ENCODE assay signal across 18 cellular contexts in the genomic region with DNA sequence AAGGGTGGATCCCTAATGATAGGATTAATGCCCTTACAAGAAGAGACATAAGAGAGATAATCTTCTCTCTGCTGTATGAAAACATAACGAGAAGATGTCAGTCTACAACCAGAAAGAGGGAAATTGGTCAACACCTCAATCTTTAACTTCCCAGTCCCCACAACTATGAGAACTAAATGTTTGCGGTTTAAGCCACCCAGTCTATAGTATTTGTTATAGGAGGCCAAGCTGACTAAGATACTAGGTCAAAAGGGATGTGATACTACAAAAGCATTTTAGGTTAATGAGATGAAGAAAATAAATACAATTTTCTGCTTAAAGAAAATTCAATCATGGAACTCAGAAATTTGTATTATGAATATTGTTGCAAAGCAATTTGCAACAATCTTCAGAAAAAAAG. TPM values are rescaled to one million over a fixed set of nuclear protein-coding genes. Genes with fewer than 3 reads are reported as not detected.
DNase-seq lines count a peak whose midpoint lies in the region; ATAC-seq, FAIRE-seq and TF ChIP-seq lines count a peak whose summit lies in the region.
"Had no signal": no experiment of that assay in that cellular context is flagged by ENCODE, and none has a peak within 500 bp of the region (broad histone marks: within the 10 kb centered on the region; RNA-seq: fewer than 3 reads in every experiment).

No MANE protein-coding gene starts in this region.

- H3K36me3 ChIP-seq in OCI-LY3 (replicated peaks; ENCODE audit: low read depth, low read length) (peaks cover 12% of the 10 kb centered on the region), spleen (no peaks in the 10 kb centered on the region)
- H3K36me3 ChIP-seq: BE2C had no signal

- peaks cover 36% of the 10 kb centered on the region for H3K4me1 Mint-ChIP-seq in mesothelial cell of epicardium

- H3K4me2 ChIP-seq in A549, result no peak overlapping the region
- H3K4me2 ChIP-seq in OCI-LY3 (ENCODE audit: low read length), result peak overlapping the region; percentile 71
- H3K4me2 ChIP-seq: GM23338 had no signal

- H3K79me2 ChIP-seq in OCI-LY3 (ENCODE audit: low read length), result no peaks in the 10 kb centered on the region

- H3K4me1 ChIP-seq in A549 (no peaks in the 10 kb centered on the region), OCI-LY3 (ENCODE audit: low read length) (peaks cover 60% of the 10 kb centered on the region), spleen (peaks cover 0 to 4% (median 0%) of the 10 kb centered on the region in 6 donors)
- H3K4me1 ChIP-seq: BE2C had no signal

- CTCF ChIA-PET in A549 (lab: Yijun Ruan, JAX), result no interaction called here

- FAIRE-seq in A549 (lab: Jason Lieb, UNC), result peak; percentile 32
- FAIRE-seq: A204.1, GM12878 had no signal

- no peak overlapping the region for H2AFZ ChIP-seq in OCI-LY3 (ENCODE audit: low read depth, low read length)
- H2AFZ ChIP-seq: GM23338 had no signal

- TF ChIP-seq RAD21 in A549 (conservative IDR thresholded peaks at IDR 0.05 in 1 of 2, IDR thresholded peaks at IDR 0.05 in 1 of 2), result no peak

- H3K27ac ChIP-seq in A549, result no peak overlapping the region
- 0 out of 2 replicates have a peak overlapping the region, but pooled peaks have one; percentile 30 for H3K27ac ChIP-seq in OCI-LY3 (ENCODE audit: low read length)
- no peak overlapping the region for H3K27ac ChIP-seq in spleen
- H3K27ac ChIP-seq: C4-2B had no signal

- H3K9me3 ChIP-seq in A549 (no peaks in the 10 kb centered on the region), OCI-LY3 (ENCODE audit: insufficient read depth, low read length) (peaks cover 6% of the 10 kb centered on the region; the same call in 1 of the 2 replicates), spleen (no peaks in the 10 kb centered on the region)
- H3K9me3 ChIP-seq: BE2C had no signal

- TF ChIP-seq POLR2A in A549 (IDR thresholded peaks at IDR 0.05; ENCODE audit: low read length) (no peak), spleen (IDR thresholded peaks at IDR 0.05) (no peak)

- H3K4me3 ChIP-seq in A549, result no peak overlapping the region
- no peak overlapping the region for H3K4me3 ChIP-seq in OCI-LY3 (ENCODE audit: low read length)
- no peak overlapping the region for H3K4me3 ChIP-seq in spleen
- H3K4me3 ChIP-seq: GM12878, GM23338 had no signal

- peaks cover 3% of the 10 kb centered on the region for H3K36me3 Mint-ChIP-seq in mesothelial cell of epicardium
- H3K36me3 Mint-ChIP-seq: CD4-positive, alpha-beta memory T cell had no signal

- no peaks in the 10 kb centered on the region for H4K20me1 ChIP-seq in OCI-LY3 (ENCODE audit: insufficient read depth, low read length)

- H3K9ac ChIP-seq in OCI-LY3 (ENCODE audit: low read length), result no peak overlapping the region

- TF ChIP-seq CTCF in A549 (IDR thresholded peaks at IDR 0.05) (no peak), OCI-LY3 (IDR thresholded peaks at IDR 0.05; ENCODE audit: low read depth, low read length) (no peak), mesothelial cell of epicardium (IDR thresholded peaks at IDR 0.05; ENCODE audit: unreplicated experiment) (no peak), spleen (IDR thresholded peaks at IDR 0.05 in 8 of 11, conservative IDR thresholded peaks at IDR 0.05 in 3 of 11) (no peak)

- no peak overlapping the region for H3K4me3 Mint-ChIP-seq in mesothelial cell of epicardium
- H3K4me3 Mint-ChIP-seq: CD4-positive, alpha-beta memory T cell; GM23338 had no signal

- DNase-seq in A549 (ENCODE audit: low read depth in 1 of 2, low spot score in 1 of 2) (no peak), mesothelial cell of epicardium (ENCODE audit: low spot score in 2 of 2, unreplicated experiment in 2 of 2) (no peak), spleen (no peak)
- DNase-seq: BE2C; CD4-positive, alpha-beta memory T cell; DMS79; H7; IMR-90 had no signal

- peaks cover 8% of the 10 kb centered on the region for H3K9me3 Mint-ChIP-seq in mesothelial cell of epicardium
- H3K9me3 Mint-ChIP-seq: CD4-positive, alpha-beta memory T cell had no signal

- no peak for TF ChIP-seq EP300 in A549 (IDR thresholded peaks at IDR 0.05)

- no peak for ATAC-seq in A549
- peak; percentile 68 for ATAC-seq in GM18511 (IDR thresholded peaks at IDR 0.05; ENCODE audit: unreplicated experiment)
- no peak for ATAC-seq in GM21367 (IDR thresholded peaks at IDR 0.05; ENCODE audit: unreplicated experiment)
- ATAC-seq in GM21786 (IDR thresholded peaks at IDR 0.05; ENCODE audit: unreplicated experiment), result no peak
- ATAC-seq: GM23338 had no signal

- 25% methylated on average over 2 of the region's 2 CpGs for WGBS in A549 (ENCODE audit: missing lambda C conversion rate)
- WGBS in spleen, 5 donors, result 64 to 91% (median 72%) methylated on average over 2 of the region's 2 CpGs

- H3K27me3 ChIP-seq in OCI-LY3 (ENCODE audit: low read depth, low read length) (no peaks in the 10 kb centered on the region), spleen (replicated peaks in 1 of 7) (peaks cover 0 to 14% (median 0%) of the 10 kb centered on the region in 7 donors)
- H3K27me3 ChIP-seq: BE2C had no signal

- POLR2A ChIA-PET in A549 (lab: Yijun Ruan, JAX), result no interaction called here

- intact Hi-C loops in spleen (cut with DNase I; ENCODE audit: low total_unique reads), result no loop called here

- no peaks in the 10 kb centered on the region for H3K27me3 Mint-ChIP-seq in mesothelial cell of epicardium (ENCODE audit: low read depth)

- peak overlapping the region; percentile 62 for H3K27ac Mint-ChIP-seq in mesothelial cell of epicardium
- H3K27ac Mint-ChIP-seq: CD4-positive, alpha-beta memory T cell; GM23338 had no signal

TF ChIP-seq in A549, 52 proteins besides CTCF, POLR2A, EP300 and RAD21:
- TF ChIP-seq KDM1A (IDR thresholded peaks at IDR 0.05; ENCODE audit: low read depth) (no peak), SREBF2 (IDR thresholded peaks at IDR 0.05) (no peak), ZFP36 (IDR thresholded peaks at IDR 0.05; ENCODE audit: borderline replicate concordance, partially characterized antibody) (no peak), BHLHE40 (IDR thresholded peaks at IDR 0.05; ENCODE audit: low read depth, low read length) (no peak), NR3C1 (IDR thresholded peaks at IDR 0.05) (no peak), ZC3H11A (IDR thresholded peaks at IDR 0.05) (no peak), ELK1 (IDR thresholded peaks at IDR 0.05; ENCODE audit: low read depth, low read length) (no peak), JUNB (IDR thresholded peaks at IDR 0.05) (no peak)
- TF ChIP-seq, protein P1, sequence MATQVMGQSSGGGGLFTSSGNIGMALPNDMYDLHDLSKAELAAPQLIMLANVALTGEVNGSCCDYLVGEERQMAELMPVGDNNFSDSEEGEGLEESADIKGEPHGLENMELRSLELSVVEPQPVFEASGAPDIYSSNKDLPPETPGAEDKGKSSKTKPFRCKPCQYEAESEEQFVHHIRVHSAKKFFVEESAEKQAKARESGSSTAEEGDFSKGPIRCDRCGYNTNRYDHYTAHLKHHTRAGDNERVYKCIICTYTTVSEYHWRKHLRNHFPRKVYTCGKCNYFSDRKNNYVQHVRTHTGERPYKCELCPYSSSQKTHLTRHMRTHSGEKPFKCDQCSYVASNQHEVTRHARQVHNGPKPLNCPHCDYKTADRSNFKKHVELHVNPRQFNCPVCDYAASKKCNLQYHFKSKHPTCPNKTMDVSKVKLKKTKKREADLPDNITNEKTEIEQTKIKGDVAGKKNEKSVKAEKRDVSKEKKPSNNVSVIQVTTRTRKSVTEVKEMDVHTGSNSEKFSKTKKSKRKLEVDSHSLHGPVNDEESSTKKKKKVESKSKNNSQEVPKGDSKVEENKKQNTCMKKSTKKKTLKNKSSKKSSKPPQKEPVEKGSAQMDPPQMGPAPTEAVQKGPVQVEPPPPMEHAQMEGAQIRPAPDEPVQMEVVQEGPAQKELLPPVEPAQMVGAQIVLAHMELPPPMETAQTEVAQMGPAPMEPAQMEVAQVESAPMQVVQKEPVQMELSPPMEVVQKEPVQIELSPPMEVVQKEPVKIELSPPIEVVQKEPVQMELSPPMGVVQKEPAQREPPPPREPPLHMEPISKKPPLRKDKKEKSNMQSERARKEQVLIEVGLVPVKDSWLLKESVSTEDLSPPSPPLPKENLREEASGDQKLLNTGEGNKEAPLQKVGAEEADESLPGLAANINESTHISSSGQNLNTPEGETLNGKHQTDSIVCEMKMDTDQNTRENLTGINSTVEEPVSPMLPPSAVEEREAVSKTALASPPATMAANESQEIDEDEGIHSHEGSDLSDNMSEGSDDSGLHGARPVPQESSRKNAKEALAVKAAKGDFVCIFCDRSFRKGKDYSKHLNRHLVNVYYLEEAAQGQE (IDR thresholded peaks at IDR 0.05), result no peak
TF ChIP-seq in A549: peak in this region for 0.

RNA-seq across cellular contexts. Expression of gene LHFPL1, which starts 55.4 kb away (rescaled TPM):
- not detected in 2 replicates for polyA plus RNA-seq in A549 (2011; rRNA removed)
- not detected in 2 replicates for polyA plus RNA-seq in A549 (2012; cell fraction: cytosol; rRNA removed)
- not detected in 2 replicates for polyA plus RNA-seq in A549 (2012; cell fraction: nucleus; rRNA removed)
- not detected in 3 replicates for polyA plus RNA-seq in A549 (2017; fragmentation: RNase III; extraction: RNeasy Plus Mini Kit Qiagen cat#74134 plus additional on column Dnase treatment)
- polyA minus RNA-seq in A549 (2011; rRNA and poly(A)+ RNA removed), result not detected in 2 replicates
- 1.1 to 1.9 TPM (median 1.4 TPM) in 3 replicates for total RNA-seq in mesothelial cell of epicardium
- total RNA-seq in spleen, result under 1 TPM in 4 of 7 donors, not detected in 3; 0.29 to 0.47 (median 0.43) TPM
- polyA plus RNA-seq in spleen, result under 1 TPM; 0.05 to 0.29 (median 0.11) TPM
- total RNA-seq: G401, HT-29 had no signal
